In the genomic region with DNA sequence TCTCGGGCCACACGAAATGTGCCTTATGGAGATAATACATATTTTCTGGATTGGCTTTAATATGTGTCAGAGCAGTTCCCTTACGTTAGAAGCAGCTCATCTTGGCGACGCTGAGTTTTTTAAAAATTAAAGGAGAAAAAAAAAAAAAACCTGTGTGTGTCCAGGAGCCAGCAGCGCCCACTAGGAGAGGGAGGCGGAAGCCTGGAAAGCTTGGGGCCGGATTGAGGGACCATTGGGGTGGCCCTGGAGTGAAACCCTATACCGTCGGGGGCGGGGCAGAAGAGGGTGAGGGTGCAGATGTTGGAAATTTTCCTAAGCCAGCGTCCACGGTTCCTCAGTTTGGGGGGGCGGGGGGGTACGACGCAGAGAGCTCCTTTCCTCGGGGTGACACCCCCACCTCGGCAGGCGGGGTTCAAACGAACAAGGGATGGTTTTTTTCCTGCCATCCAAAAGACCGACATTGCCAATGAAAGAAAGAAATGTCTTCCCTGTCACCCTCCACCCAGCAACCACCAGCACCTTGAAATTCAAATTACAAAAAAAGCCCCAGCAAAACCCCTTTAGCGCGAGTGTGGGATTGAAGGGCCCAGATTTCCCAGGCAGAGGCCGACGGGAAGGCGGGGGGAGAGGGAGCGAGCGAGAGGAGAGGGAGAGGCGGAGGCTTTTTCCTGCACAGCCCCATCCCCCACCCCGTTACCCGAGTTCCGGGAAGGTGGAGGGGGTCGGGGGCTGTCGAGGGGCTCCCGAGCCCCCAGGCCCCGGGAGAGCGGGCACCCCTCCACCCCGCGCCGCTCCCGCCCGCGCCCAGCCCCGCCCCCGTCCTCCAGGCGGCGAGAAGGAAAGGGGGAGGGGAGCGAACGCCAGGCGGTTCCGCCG, we compare ENCODE assay signal across 8 cellular contexts. TPM values are rescaled to one million over a fixed set of nuclear protein-coding genes. Genes with fewer than 3 reads are reported as not detected.
DNase-seq lines count a peak whose midpoint lies in the region; ATAC-seq and TF ChIP-seq lines count a peak whose summit lies in the region.

No MANE protein-coding gene starts in this region.

- no peak for TF ChIP-seq RAD21 in Ishikawa (IDR thresholded peaks at IDR 0.05; ENCODE audit: low read depth)

- no peak for ATAC-seq in memory B cell (ENCODE audit: low read depth)
- ATAC-seq in thoracic aorta (ENCODE audit: insufficient number of reproducible peaks, low FRiP score, low read depth) = peak; percentile 28
- ATAC-seq in HG03571 (IDR thresholded peaks at IDR 0.05; ENCODE audit: unreplicated experiment) = no peak

- H3K9me3 ChIP-seq in endocrine pancreas (ENCODE audit: control insufficient read depth, low read length) = no peaks in the 10 kb centered on the region
- H3K9me3 ChIP-seq in thoracic aorta = no peaks in the 10 kb centered on the region

- no peak for TF ChIP-seq EP300 in Ishikawa (IDR thresholded peaks at IDR 0.05; ENCODE audit: borderline replicate concordance)

- H3K27ac Mint-ChIP-seq in memory B cell = no peak overlapping the region

- H3K4me3 Mint-ChIP-seq in memory B cell = peak overlapping the region; percentile 82

- H3K27ac ChIP-seq in thoracic aorta = peak overlapping the region; percentile 85 to 90

- no peaks in the 10 kb centered on the region for H3K36me3 Mint-ChIP-seq in memory B cell

- peaks cover 8% of the 10 kb centered on the region for H3K27me3 Mint-ChIP-seq in memory B cell

- H3K27me3 ChIP-seq in endocrine pancreas (ENCODE audit: control insufficient read depth, insufficient read depth, low read length) (no peaks in the 10 kb centered on the region), thoracic aorta (replicated peaks; ENCODE audit: insufficient read depth) (no peaks in the 10 kb centered on the region)

- H3K4me3 ChIP-seq in endocrine pancreas (ENCODE audit: control insufficient read depth, insufficient read depth, low read length) (peak overlapping the region; percentile 89), thoracic aorta (peak overlapping the region; percentile 90)

- peaks cover 3% of the 10 kb centered on the region for H3K4me1 Mint-ChIP-seq in memory B cell

- DNase-seq in DMS153 treated with DMSO at 0.1 percent for 48 hours (lab: John Stamatoyannopoulos, UW; ENCODE audit: unreplicated experiment) (peak; percentile 33), SW 1271 (lab: John Stamatoyannopoulos, UW) (peak; percentile 7 to 42), memory B cell (ENCODE audit: low spot score in 2 of 2) (no peak), thoracic aorta (ENCODE audit: low spot score) (no peak), superior temporal gyrus (ENCODE audit: extremely low spot score) (no peak)

- peak overlapping the region; percentile 51 for H3K9ac ChIP-seq in endocrine pancreas (ENCODE audit: control insufficient read depth, insufficient read depth, low read length)

- H3K36me3 ChIP-seq in endocrine pancreas (ENCODE audit: control insufficient read depth, insufficient read depth, low read length) (no peaks in the 10 kb centered on the region), thoracic aorta (no peaks in the 10 kb centered on the region)

- no peaks in the 10 kb centered on the region for H3K9me3 Mint-ChIP-seq in memory B cell

- TF ChIP-seq CTCF in thoracic aorta (IDR thresholded peaks at IDR 0.05) = no peak

- H3K4me1 ChIP-seq in endocrine pancreas (ENCODE audit: control insufficient read depth, insufficient read depth, low read length) = peaks cover 5% of the 10 kb centered on the region
- no peaks in the 10 kb centered on the region for H3K4me1 ChIP-seq in thoracic aorta (ENCODE audit: control insufficient read depth in 1 of 2, low read depth in 2 of 2)

TF ChIP-seq in Ishikawa, 13 proteins besides CTCF, POLR2A, EP300 and RAD21:
- TF ChIP-seq TCF12 (IDR thresholded peaks at IDR 0.05; ENCODE audit: low read depth) (no peak), TAF1 (IDR thresholded peaks at IDR 0.05; ENCODE audit: low read depth) (0 out of 2 replicates have a peak, but pooled peaks have one; percentile 20)

RNA-seq across cellular contexts. Expression of a gene that starts 0.9 kb away (rescaled TPM):
- 10 to 100 TPM; 34.0 to 56.6 TPM for total RNA-seq in thoracic aorta

RNA-seq across cellular contexts. Expression of a gene that starts 17.6 kb away (rescaled TPM):
- total RNA-seq in thoracic aorta = 10 to 100 TPM; 19.5 to 27.9 TPM

Comparison
In these comparisons a context has a peak if more than half of its experiments do, and no peak if none do; other contexts are left out.
1. DNase-seq: peak in DMS153 treated with DMSO at 0.1 percent for 48 hours (single experiment) and SW 1271 (2 of 2); none in memory B cell (0 of 2), thoracic aorta (single experiment) and superior temporal gyrus (single experiment).